Comparison of ENCODE assay signal across 1 cellular context in the genomic region with DNA sequence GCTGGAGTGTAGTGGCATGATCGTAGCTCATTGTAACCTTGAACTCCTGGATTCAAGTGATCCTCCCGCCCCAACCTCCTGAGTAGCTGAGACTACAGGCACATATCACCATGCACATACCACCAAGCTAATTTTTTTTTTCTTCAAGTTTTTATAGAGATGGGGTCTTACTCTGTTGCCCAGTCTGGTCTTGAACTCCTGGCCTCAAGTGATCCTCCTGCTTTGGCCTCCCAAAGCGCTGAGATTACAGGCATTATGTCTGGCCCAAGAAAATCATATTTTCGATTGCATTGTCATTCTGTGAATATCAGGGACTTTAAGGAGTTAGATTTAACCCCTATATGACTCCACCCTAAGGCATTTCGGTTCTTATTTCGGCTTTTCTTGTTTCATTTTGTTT.
TF ChIP-seq lines count a peak whose summit lies in the region.

No MANE protein-coding gene starts in this region.

TF ChIP-seq in K562, 482 proteins besides CTCF, POLR2A, EP300 and RAD21:
- TF ChIP-seq NCOA4 (IDR thresholded peaks at IDR 0.05; ENCODE audit: partially characterized antibody) = no peak
- peak; percentile 8 for TF ChIP-seq RBM25 (IDR thresholded peaks at IDR 0.05; ENCODE audit: low read depth, low read length, severe bottlenecking)
- TF ChIP-seq TBP (optimal IDR thresholded peaks at IDR 0.05; ENCODE audit: low read depth, low read length) = no peak
- TF ChIP-seq ZNF121 (CRISPR knock-in tag; conservative IDR thresholded peaks at IDR 0.05) = peak; percentile 44; the same call in 1 of the 2 replicates
- TF ChIP-seq NBN (IDR thresholded peaks at IDR 0.05; ENCODE audit: low read depth) = no peak
